In genomic region chr7:27151341-27151944, GRCh38 we compare ENCODE assay signal across 8 cellular contexts. TPM values are rescaled to one million over a fixed set of nuclear protein-coding genes. Genes with fewer than 3 reads are reported as not detected.
A peak's percentile ranks its signal among the peaks of the same experiment; 100 is the strongest.
DNase-seq lines count a peak whose midpoint lies in the region; ATAC-seq and TF ChIP-seq lines count a peak whose summit lies in the region.

No MANE protein-coding gene starts in this region.

- H3K27ac ChIP-seq in Peyer's patch (peak overlapping the region; percentile 71 to 96 (median 86)), gastrocnemius medialis (peak overlapping the region; percentile 90 to 96 (median 94))

- H3K9me3 ChIP-seq in Peyer's patch, result no peaks in the 10 kb centered on the region
- H3K9me3 ChIP-seq in gastrocnemius medialis, result no peaks in the 10 kb centered on the region

- TF ChIP-seq CTCF in GM12864 (IDR thresholded peaks at IDR 0.05; ENCODE audit: low read depth, low read length, missing control alignments), result no peak
- TF ChIP-seq CTCF in Peyer's patch (IDR thresholded peaks at IDR 0.05), result no peak
- TF ChIP-seq CTCF in fibroblast of mammary gland (conservative IDR thresholded peaks at IDR 0.05; ENCODE audit: control insufficient read depth, insufficient read depth, low read depth, low read length), result no peak
- TF ChIP-seq CTCF in gastrocnemius medialis (IDR thresholded peaks at IDR 0.05 in 4 of 5, conservative IDR thresholded peaks at IDR 0.05 in 1 of 5), result no peak

- no peak for TF ChIP-seq POLR2A in Peyer's patch (IDR thresholded peaks at IDR 0.05)
- TF ChIP-seq POLR2A in gastrocnemius medialis (IDR thresholded peaks at IDR 0.05), result no peak
- no peak for TF ChIP-seq POLR2A in erythroblast (IDR thresholded peaks at IDR 0.05; ENCODE audit: low read length)

- DNase-seq in GM12864 (ENCODE audit: low read depth) (no peak), Peyer's patch (no peak), fibroblast of mammary gland (ENCODE audit: low read depth) (peak; percentile 22), gastrocnemius medialis (no peak), hippocampal formation (lab: John Stamatoyannopoulos, UW) (no peak), foreskin melanocyte (no peak), erythroblast (lab: John Stamatoyannopoulos, UW) (no peak), EL (no peak)

- H3K27me3 ChIP-seq in Peyer's patch (no peaks in the 10 kb centered on the region), gastrocnemius medialis (no peaks in the 10 kb centered on the region)

- H3K4me3 ChIP-seq in GM12864 (ENCODE audit: low read depth, low read length) (peak overlapping the region; percentile 1), Peyer's patch (peak overlapping the region; percentile 42 to 75 (median 54)), fibroblast of mammary gland (ENCODE audit: control insufficient read depth, low read depth, low read length) (peak overlapping the region; percentile 72), gastrocnemius medialis (peak overlapping the region; percentile 64 to 75 (median 70))

- H3K4me1 ChIP-seq in Peyer's patch (peaks cover 0 to 58% (median 18%) of the 10 kb centered on the region in 4 donors), gastrocnemius medialis (peaks cover 54 to 68% of the 10 kb centered on the region in 2 donors)

- no peaks in the 10 kb centered on the region for H3K36me3 ChIP-seq in Peyer's patch
- no peaks in the 10 kb centered on the region for H3K36me3 ChIP-seq in gastrocnemius medialis

- ATAC-seq in gastrocnemius medialis, result no peak

- intact Hi-C loops in gastrocnemius medialis (cut with DNase I; ENCODE audit: low total_unique reads), result loop anchor here (1.0 kb wide), 1 partner anchor 14 kb away; the partner anchor contains the start of gene HOXA9

- in situ Hi-C loops in gastrocnemius medialis (cut with MboI; ENCODE audit: low sequenced_read_pairs in 4 of 4), result loop anchor here in 2 of 4 donors (10.0 to 25.0 kb wide), 3 partner anchors 777 to 939 kb away; partner anchors contain the start of genes CBX3 (in 1 of the 2) and HNRNPA2B1 (in 1 of the 2)

RNA-seq across cellular contexts. Expression of gene HOXA3, which starts 0.9 kb away (rescaled TPM):
- total RNA-seq in Peyer's patch (10 to 100 TPM in 3 of 4 donors, 1 to 10 TPM in 1; 6.7 to 21.2 (median 13.9) TPM), gastrocnemius medialis (1 to 10 TPM in 3 of 4 donors, under 1 TPM in 1; 0.53 to 6.2 (median 3.0) TPM)

RNA-seq across cellular contexts. Expression of gene HOXA6, which starts 3.9 kb away (rescaled TPM):
- total RNA-seq in Peyer's patch, result 10 to 100 TPM; 18.7 to 45.0 (median 30.7) TPM
- total RNA-seq in gastrocnemius medialis, result 1 to 10 TPM; 2.6 to 5.6 (median 4.2) TPM

RNA-seq across cellular contexts. Expression of gene HOXA7, which starts 5.0 kb away (rescaled TPM):
- 10 to 100 TPM in 1 of 4 donors, 1 to 10 TPM in 3; 3.3 to 11.8 (median 5.7) TPM for total RNA-seq in Peyer's patch
- total RNA-seq in gastrocnemius medialis, result 10 to 100 TPM in 1 of 4 donors, 1 to 10 TPM in 3; 5.3 to 12.8 (median 8.6) TPM

RNA-seq across cellular contexts. Expression of gene HOXA5, which starts 8.0 kb away (rescaled TPM):
- total RNA-seq in Peyer's patch (10 to 100 TPM in 3 of 4 donors, 1 to 10 TPM in 1; 8.3 to 24.3 (median 20.1) TPM), gastrocnemius medialis (1 to 10 TPM; 2.7 to 7.1 (median 7.0) TPM)

RNA-seq across cellular contexts. Expression of gene HOXA9, which starts 13.9 kb away (rescaled TPM):
- 10 to 100 TPM; 25.7 to 71.2 (median 46.1) TPM for total RNA-seq in Peyer's patch
- total RNA-seq in gastrocnemius medialis, result 10 to 100 TPM; 18.9 to 30.3 (median 19.5) TPM

Comparison
In these comparisons a context has a peak if more than half of its experiments do, and no peak if none do; other contexts are left out.
1. H3K4me3 ChIP-seq: peak in every context shown above with its lines; median percentile 72 in fibroblast of mammary gland; 70 in gastrocnemius medialis; 54 in Peyer's patch; 1 in GM12864.